26 cellular contexts compared by ENCODE assay signal in genomic region chr7:132501956-132502355, GRCh38.
DNase-seq lines count a peak whose midpoint lies in the region; ATAC-seq, FAIRE-seq and TF ChIP-seq lines count a peak whose summit lies in the region.
"Had no signal": no experiment of that assay in that cellular context is flagged by ENCODE, and none has a peak within 500 bp of the region (broad histone marks: within the 10 kb centered on the region; RNA-seq: fewer than 3 reads in every experiment).

No MANE protein-coding gene starts in this region.

- H3K36me3 ChIP-seq in heart right ventricle (peaks cover 0 to 3% (median 0%) of the 10 kb centered on the region in 9 donors), left ventricle myocardium inferior (peaks cover 7% of the 10 kb centered on the region), gastroesophageal sphincter (no peaks in the 10 kb centered on the region)
- H3K36me3 ChIP-seq: BLaER1 had no signal

- no peak overlapping the region for H3K27ac ChIP-seq in heart right ventricle
- H3K27ac ChIP-seq in left ventricle myocardium inferior (replicated peaks): no peak overlapping the region
- no peak overlapping the region for H3K27ac ChIP-seq in gastroesophageal sphincter
- H3K27ac ChIP-seq: BLaER1 had no signal

- TF ChIP-seq EP300 in gastroesophageal sphincter (IDR thresholded peaks at IDR 0.05): no peak

- intact Hi-C loops in heart right ventricle (cut with DNase I): loop anchor here (2.0 to 10.0 kb wide), 7 partner anchors 73 to 190 kb away; partner anchors contain the start of gene PLXNA4 (in 1 of the 10)
- intact Hi-C loops in left ventricle myocardium inferior (cut with micrococcal nuclease): loop anchor here (10.0 kb wide), 1 partner anchor 177 kb away; no protein-coding TSS in a partner anchor

- TF ChIP-seq CTCF in heart right ventricle (IDR thresholded peaks at IDR 0.05) (no peak), left ventricle myocardium inferior (IDR thresholded peaks at IDR 0.05; ENCODE audit: borderline replicate concordance) (no peak), gastroesophageal sphincter (IDR thresholded peaks at IDR 0.05) (no peak)

- no peaks in the 10 kb centered on the region for H3K27me3 ChIP-seq in heart right ventricle
- H3K27me3 ChIP-seq in left ventricle myocardium inferior (ENCODE audit: low read depth): no peaks in the 10 kb centered on the region
- no peaks in the 10 kb centered on the region for H3K27me3 ChIP-seq in gastroesophageal sphincter
- H3K27me3 ChIP-seq: BLaER1 had no signal

- H3K4me1 ChIP-seq in heart right ventricle (peaks cover 6 to 32% (median 17%) of the 10 kb centered on the region in 9 donors), left ventricle myocardium inferior (peaks cover 39% of the 10 kb centered on the region), gastroesophageal sphincter (peaks cover 0 to 11% (median 0%) of the 10 kb centered on the region in 3 donors)

- TF ChIP-seq POLR2A in gastroesophageal sphincter (IDR thresholded peaks at IDR 0.05): no peak

- H3K4me3 ChIP-seq in heart right ventricle (no peak overlapping the region), left ventricle myocardium inferior (no peak overlapping the region), gastroesophageal sphincter (no peak overlapping the region)
- H3K4me3 ChIP-seq: BLaER1, GM12878, GM23338 had no signal

- no peaks in the 10 kb centered on the region for H3K9me3 ChIP-seq in heart right ventricle
- no peaks in the 10 kb centered on the region for H3K9me3 ChIP-seq in left ventricle myocardium inferior (replicated peaks)
- H3K9me3 ChIP-seq in gastroesophageal sphincter: no peaks in the 10 kb centered on the region
- H3K9me3 ChIP-seq: BLaER1, SK-N-SH had no signal

- no peak for FAIRE-seq in RCC 7860 (lab: Jason Lieb, UNC)
- no peak for FAIRE-seq in urothelium cell line (lab: Jason Lieb, UNC)
- FAIRE-seq: GM12878, GM18507 had no signal

- DNase-seq in heart right ventricle: no peak
- no peak for DNase-seq in left ventricle myocardium inferior
- DNase-seq in RCC 7860 (ENCODE audit: low spot score): peak; percentile 84
- peak; percentile 15 for DNase-seq in urothelium cell line (ENCODE audit: low spot score)
- no peak for DNase-seq in activated naive CD4-positive, alpha-beta T cell (lab: John Stamatoyannopoulos, UW)
- DNase-seq in NCI-H1930 (lab: John Stamatoyannopoulos, UW): no peak
- DNase-seq: 8988T; CD8-positive, alpha-beta T cell; GDM1; IMR-90; Karpas-422; MM.1S; NCI-H1105; NCI-H1694; NCI-H2107; NCI-H2227 treated with DMSO at 0.1 percent for 48 hours; NCI-H524; SHP77; SK-N-SH had no signal

- 68 to 74% methylated on average over 7 of the region's 7 CpGs for WGBS in heart right ventricle, 2 donors
- WGBS in gastroesophageal sphincter (ENCODE audit: low coverage in 1 of 2), 2 donors: 92% methylated on average over 6 of the region's 7 CpGs; no CpG with 5 or more reads in 1 of the 2 donors

- ATAC-seq in heart right ventricle (peak in 6 of 8 donors; percentile 4 to 32 (median 21)), gastroesophageal sphincter (peak; percentile 20), HG02759 (IDR thresholded peaks at IDR 0.05; ENCODE audit: unreplicated experiment) (no peak)
- ATAC-seq: CD8-positive, alpha-beta T cell; GM12878; GM23338; Panc1 had no signal

Comparison
In these comparisons a context has a peak if more than half of its experiments do, and no peak if none do; other contexts are left out.
1. DNase-seq: peak in RCC 7860 (single experiment) and urothelium cell line (single experiment); none in heart right ventricle (0 of 2), left ventricle myocardium inferior (single experiment), activated naive CD4-positive, alpha-beta T cell (0 of 4) and NCI-H1930 (0 of 2).